ENCODE assay signal across 15 cellular contexts in the genomic region with DNA sequence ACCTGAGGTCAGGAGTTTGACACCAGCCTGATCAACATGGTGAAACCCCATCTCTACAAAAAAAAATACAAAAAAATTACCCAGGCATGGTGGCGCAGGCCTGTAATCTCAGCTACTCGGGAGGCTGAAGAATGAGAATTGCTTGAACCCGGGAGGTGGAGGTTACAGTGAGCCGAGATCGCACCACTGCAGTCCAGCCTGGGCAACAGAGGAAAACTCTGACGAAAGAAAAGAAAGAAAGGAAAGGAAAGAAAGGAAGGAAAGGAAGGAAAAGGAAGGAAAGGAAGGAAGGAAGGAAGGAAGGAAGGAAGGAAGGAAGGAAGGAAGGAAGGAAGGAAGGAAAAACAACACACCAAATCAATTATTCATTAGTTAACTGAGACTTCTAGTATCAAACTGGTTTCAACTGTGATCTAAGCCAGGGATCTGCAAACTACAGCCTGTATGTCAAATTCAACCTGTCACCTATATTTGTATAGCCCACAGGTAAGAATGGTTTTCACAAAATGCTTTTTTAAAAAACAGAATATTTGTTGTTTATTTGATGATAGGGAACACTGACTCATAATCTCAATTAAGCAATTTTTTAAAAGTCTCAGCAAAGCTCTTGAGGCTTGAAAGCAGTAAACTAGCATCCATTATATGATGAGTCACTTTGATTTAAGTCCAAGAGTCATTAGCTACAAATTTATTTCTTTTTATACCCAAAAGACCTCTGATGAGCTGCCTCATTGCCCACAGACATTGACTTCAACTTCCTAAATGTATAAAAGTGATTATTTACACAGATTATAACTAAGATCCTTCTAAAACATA.
DNase-seq lines count a peak whose midpoint lies in the region; ATAC-seq and TF ChIP-seq lines count a peak whose summit lies in the region.
"Had no signal": no experiment of that assay in that cellular context is flagged by ENCODE, and none has a peak within 500 bp of the region (broad histone marks: within the 10 kb centered on the region; RNA-seq: fewer than 3 reads in every experiment).

No MANE protein-coding gene starts in this region.

- no peak overlapping the region for H2AK5ac ChIP-seq in IMR-90 (ENCODE audit: low read depth, low read length)

- H4K8ac ChIP-seq in IMR-90 (ENCODE audit: low read depth in 2 of 2, low read length in 2 of 2), result no peak overlapping the region

- peak overlapping the region; percentile 30; the same call in 1 of the 2 replicates for H3K4me2 ChIP-seq in IMR-90 (ENCODE audit: low read depth, low read length)

- H3K36me3 ChIP-seq in IMR-90 (ENCODE audit: control insufficient read depth, insufficient read depth, low read length), result no peaks in the 10 kb centered on the region
- H3K36me3 ChIP-seq: gastroesophageal sphincter, prostate gland had no signal

- peak overlapping the region in 3 of 5 experiments; percentile 29 to 63 (median 38) for H3K27ac Mint-ChIP-seq in brain
- H3K27ac Mint-ChIP-seq: type B pancreatic cell had no signal

- no peak overlapping the region for H4K5ac ChIP-seq in IMR-90 (ENCODE audit: low read depth, low read length)

- peaks cover 6% of the 10 kb centered on the region for H3K4me1 ChIP-seq in IMR-90 (ENCODE audit: control insufficient read depth, insufficient read depth, low read length)

- H3K9me3 Mint-ChIP-seq in brain, result peaks cover 10 to 21% (median 13%) of the 10 kb centered on the region in 5 experiments
- H3K9me3 Mint-ChIP-seq: type B pancreatic cell had no signal

- dilution Hi-C loops in IMR-90 (cut with HindIII; ENCODE audit: low sequenced_read_pairs, unreplicated experiment), result no loop called here

- H3K4me3 ChIP-seq in IMR-90 (ENCODE audit: insufficient read depth, low read depth, low read length), result no peak overlapping the region
- H3K4me3 ChIP-seq: gastroesophageal sphincter, prostate gland had no signal

- no peaks in the 10 kb centered on the region for H3K27me3 ChIP-seq in IMR-90 (ENCODE audit: control insufficient read depth, insufficient read depth, low read length)
- H3K27me3 ChIP-seq: gastroesophageal sphincter had no signal

- no peak overlapping the region for H3K23ac ChIP-seq in IMR-90 (ENCODE audit: low read depth, low read length)

- in situ Hi-C loops in IMR-90 (cut with MboI; ENCODE audit: low sequenced_read_pairs), result loop anchor here (25.0 kb wide), 1 partner anchor 1268 kb away; no protein-coding TSS in a partner anchor

- no peak overlapping the region for H3K56ac ChIP-seq in IMR-90 (ENCODE audit: extremely low read depth, insufficient read depth, low read length)

- H3K4me1 Mint-ChIP-seq in brain, result peaks cover 59% of the 10 kb centered on the region

- no peak overlapping the region; the same call in 1 of the 2 replicates for H3K18ac ChIP-seq in IMR-90 (ENCODE audit: low read depth, low read length)

- TF ChIP-seq POLR2A in IMR-90 (IDR thresholded peaks at IDR 0.05; ENCODE audit: low read depth, low read length), result no peak

- H3K4ac ChIP-seq in IMR-90 (ENCODE audit: low read depth, low read length), result no peak overlapping the region

- no peak overlapping the region for H3K14ac ChIP-seq in IMR-90 (replicated peaks; ENCODE audit: low read depth, low read length)

- no peaks in the 10 kb centered on the region for H3K9me3 ChIP-seq in IMR-90 (ENCODE audit: control insufficient read depth, insufficient read depth, low read length)
- H3K9me3 ChIP-seq: gastroesophageal sphincter, prostate gland had no signal

- no peak overlapping the region for H2BK120ac ChIP-seq in IMR-90 (ENCODE audit: low read depth, low read length)

- no CpG with 5 or more reads among the region's 6 CpGs for WGBS in IMR-90 (ENCODE audit: extremely low coverage in 2 of 2, insufficient read length in 1 of 2), 2 experiments

- CTCF ChIA-PET in IMR-90 (lab: Yijun Ruan, JAX), result interaction anchor here (0.6 kb wide), 2 partner anchors 21 to 490 kb away, joined by 3 read pairs; no protein-coding TSS in a partner anchor

- H2BK20ac ChIP-seq in IMR-90 (ENCODE audit: low read depth, low read length), result no peak overlapping the region

- no peak overlapping the region for H2BK15ac ChIP-seq in IMR-90 (ENCODE audit: low read depth, low read length)

- intact Hi-C loops in IMR-90 (cut with micrococcal nuclease), result loop anchor here (5.0 kb wide), 1 partner anchor 38 kb away; no protein-coding TSS in a partner anchor

- TF ChIP-seq RAD21 in IMR-90 (IDR thresholded peaks at IDR 0.05; ENCODE audit: low read length), result no peak

- no TSS peak for BruUV-seq in IMR-90 (replicated peaks; lab: Mats Ljungman, UMichigan)

- H4K20me1 ChIP-seq in IMR-90 (ENCODE audit: insufficient read depth, low read length), result peaks cover 61% of the 10 kb centered on the region; the same call in 1 of the 2 replicates

- peaks cover 26 to 75% of the 10 kb centered on the region in 2 experiments for H3K79me1 ChIP-seq in IMR-90 (ENCODE audit: low read depth in 1 of 2, low read length in 2 of 2)

- peak; percentile 3 for DNase-seq in NCI-H1436 (lab: John Stamatoyannopoulos, UW)
- no peak for DNase-seq in NCI-H1436 treated with DMSO at 0.1 percent for 48 hours (lab: John Stamatoyannopoulos, UW)
- DNase-seq in IMR-90, result peak; percentile 75
- no peak for DNase-seq in omental fat pad (ENCODE audit: low spot score)
- DNase-seq in midbrain (lab: John Stamatoyannopoulos, UW), result no peak
- DNase-seq in NCI-H2081 treated with DMSO at 0.1 percent for 48 hours (lab: John Stamatoyannopoulos, UW), result no peak
- no peak for DNase-seq in C1 segment of cervical spinal cord (lab: John Stamatoyannopoulos, UW)
- DNase-seq: ACHN, caudate nucleus, T-helper 1 cell had no signal

- H3K9ac ChIP-seq in IMR-90 (ENCODE audit: low read depth, low read length), result no peak overlapping the region

- H2AFZ ChIP-seq in IMR-90 (replicated peaks; ENCODE audit: low read length, poor library complexity), result no peak overlapping the region

- peaks cover 6% of the 10 kb centered on the region for H3K9me1 ChIP-seq in IMR-90 (ENCODE audit: insufficient read depth, low read length)

- no peak overlapping the region for H3K4me3 Mint-ChIP-seq in brain
- H3K4me3 Mint-ChIP-seq: type B pancreatic cell had no signal

- H3K27ac ChIP-seq in IMR-90 (ENCODE audit: insufficient read depth, low read length), result no peak overlapping the region
- H3K27ac ChIP-seq: gastroesophageal sphincter, HL-60, prostate gland had no signal

- ATAC-seq in IMR-90 (ENCODE audit: low read depth) (peak; percentile 53), omental fat pad (ENCODE audit: low FRiP score) (peak; percentile 55)
- ATAC-seq: gastroesophageal sphincter had no signal

- no peak overlapping the region for H4K91ac ChIP-seq in IMR-90 (ENCODE audit: insufficient read depth, low read depth, low read length)

- no peak overlapping the region for H2BK5ac ChIP-seq in IMR-90 (ENCODE audit: low read depth, low read length, poor library complexity, severe bottlenecking)

- no peak overlapping the region for H2AK9ac ChIP-seq in IMR-90 (replicated peaks; ENCODE audit: low read depth, low read length, poor library complexity)

- no peaks in the 10 kb centered on the region for H3K27me3 Mint-ChIP-seq in brain
- H3K27me3 Mint-ChIP-seq: type B pancreatic cell had no signal

- H3K36me3 Mint-ChIP-seq in brain, result peaks cover 44% of the 10 kb centered on the region

- POLR2A ChIA-PET in IMR-90 (lab: Charles Lee; ENCODE audit: unreplicated experiment), result no interaction called here

- TF ChIP-seq CTCF in IMR-90 (conservative IDR thresholded peaks at IDR 0.05; ENCODE audit: low read depth, low read length), result no peak
- no peak for TF ChIP-seq CTCF in brain (conservative IDR thresholded peaks at IDR 0.05)
- TF ChIP-seq CTCF in omental fat pad (IDR thresholded peaks at IDR 0.05), result no peak

TF ChIP-seq in IMR-90, 13 proteins besides CTCF, POLR2A, EP300 and RAD21:
- TF ChIP-seq CEBPB (IDR thresholded peaks at IDR 0.05; ENCODE audit: low read depth, low read length) (peak; percentile 61), NFE2L2 (IDR thresholded peaks at IDR 0.05; ENCODE audit: low read depth, low read length) (0 out of 2 replicates have a peak, but pooled peaks have one; percentile 50), MXI1 (IDR thresholded peaks at IDR 0.05; ENCODE audit: borderline replicate concordance, low read depth, low read length) (no peak), SMC3 (IDR thresholded peaks at IDR 0.05; ENCODE audit: low read depth, low read length) (no peak), FOS (IDR thresholded peaks at IDR 0.05; ENCODE audit: low read depth, low read length) (peak; percentile 64; the same call in 1 of the 2 replicates), CHD1 (IDR thresholded peaks at IDR 0.05; ENCODE audit: low read depth, low read length) (no peak)

Comparison
In these comparisons a context has a peak if more than half of its experiments do, and no peak if none do; other contexts are left out.
1. DNase-seq: peak in NCI-H1436 (single experiment) and IMR-90 (single experiment); none in NCI-H1436 treated with DMSO at 0.1 percent for 48 hours (single experiment), omental fat pad (single experiment), midbrain (single experiment), NCI-H2081 treated with DMSO at 0.1 percent for 48 hours (single experiment) and C1 segment of cervical spinal cord (0 of 14).